Comparison of ENCODE assay signal across 1 cellular context in genomic region chr18:55401638-55402191, GRCh38.
TF ChIP-seq lines count a peak whose summit lies in the region.

No MANE protein-coding gene starts in this region.

TF ChIP-seq in HepG2, 621 proteins besides CTCF, POLR2A, EP300 and RAD21 (continued from another document):
- TF ChIP-seq ZNF430 (CRISPR knock-in tag; IDR thresholded peaks at IDR 0.05), result no peak
- no peak for TF ChIP-seq NFATC3 (CRISPR knock-in tag; IDR thresholded peaks at IDR 0.05)
- no peak for TF ChIP-seq FOSL2 (CRISPR knock-in tag; IDR thresholded peaks at IDR 0.05)
TF ChIP-seq in HepG2: peak in this region for 0.
